10 cellular contexts compared by ENCODE assay signal in genomic region chr4:184420881-184421416, GRCh38. TPM values are rescaled to one million over a fixed set of nuclear protein-coding genes. Genes with fewer than 3 reads are reported as not detected.
DNase-seq lines count a peak whose midpoint lies in the region; ATAC-seq, FAIRE-seq and TF ChIP-seq lines count a peak whose summit lies in the region.
"Had no signal": no experiment of that assay in that cellular context is flagged by ENCODE, and none has a peak within 500 bp of the region (broad histone marks: within the 10 kb centered on the region; RNA-seq: fewer than 3 reads in every experiment).

No MANE protein-coding gene starts in this region.

- H4K20me1 ChIP-seq in OCI-LY1 (ENCODE audit: insufficient read depth, low read length) = no peaks in the 10 kb centered on the region

- ATAC-seq in HG02759 (IDR thresholded peaks at IDR 0.05; ENCODE audit: unreplicated experiment) = peak; percentile 49

- no peak overlapping the region for H2AFZ ChIP-seq in OCI-LY1 (ENCODE audit: low read length)

- peak overlapping the region; percentile 11; the same call in 1 of the 2 replicates for H3K4me2 ChIP-seq in OCI-LY1 (ENCODE audit: low read length)

- H3K9me3 Mint-ChIP-seq in activated CD4-positive, alpha-beta T cell treated with anti-CD3 and anti-CD28 coated beads, Interleukin-2, amount 10 ng/mL, durations not matched to agents 24 days and 14 days = no peaks in the 10 kb centered on the region

- H3K4me1 ChIP-seq in OCI-LY1 (ENCODE audit: insufficient read depth, low read length, severe bottlenecking) (peaks cover 43% of the 10 kb centered on the region), small intestine (ENCODE audit: control insufficient read depth in 2 of 2, insufficient read depth in 1 of 2, low read depth in 1 of 2, low read length in 1 of 2) (peaks cover 5 to 23% of the 10 kb centered on the region in 2 donors)
- H3K4me1 ChIP-seq: uterus had no signal

- H3K36me3 ChIP-seq in OCI-LY1 (ENCODE audit: insufficient read depth, low read length) (peaks cover 66% of the 10 kb centered on the region), small intestine (ENCODE audit: control insufficient read depth in 2 of 2, insufficient read depth in 2 of 2, low read length in 2 of 2) (peaks cover 9 to 12% of the 10 kb centered on the region in 2 donors)
- H3K36me3 ChIP-seq: uterus had no signal

- H3K4me3 Mint-ChIP-seq in activated CD4-positive, alpha-beta T cell treated with anti-CD3 and anti-CD28 coated beads, Interleukin-2, amount 10 ng/mL, durations not matched to agents 24 days and 14 days = peak overlapping the region; percentile 77

- no peak for TF ChIP-seq CTCF in OCI-LY1 (IDR thresholded peaks at IDR 0.05; ENCODE audit: low read length)

- H3K27me3 Mint-ChIP-seq in activated CD4-positive, alpha-beta T cell treated with anti-CD3 and anti-CD28 coated beads, Interleukin-2, amount 10 ng/mL, durations not matched to agents 24 days and 14 days = no peaks in the 10 kb centered on the region

- WGBS in small intestine, 3 donors = 60 to 88% (median 62%) methylated on average over 5 of the region's 5 CpGs

- H3K9me3 ChIP-seq in OCI-LY1 (ENCODE audit: low read length) (peaks cover 6% of the 10 kb centered on the region), small intestine (ENCODE audit: control insufficient read depth, low read depth) (no peaks in the 10 kb centered on the region)
- H3K9me3 ChIP-seq: uterus had no signal

- H3K27ac Mint-ChIP-seq in activated CD4-positive, alpha-beta T cell treated with anti-CD3 and anti-CD28 coated beads, Interleukin-2, amount 10 ng/mL, durations not matched to agents 24 days and 14 days = peak overlapping the region; percentile 91

- H3K9me2 ChIP-seq in OCI-LY1 (ENCODE audit: low read depth, low read length) = no peaks in the 10 kb centered on the region

- 0 out of 2 replicates have a peak, but pooled peaks cover 7% of the 10 kb centered on the region for H3K79me2 ChIP-seq in OCI-LY1 (ENCODE audit: insufficient read depth, low read length)

- DNase-seq in activated CD4-positive, alpha-beta T cell treated with anti-CD3 and anti-CD28 coated beads, Interleukin-2, amount 10 ng/mL, durations not matched to agents 24 days and 14 days = peak; percentile 76
- no peak for DNase-seq in activated CD4-positive, alpha-beta T cell treated with anti-CD3 and anti-CD28 coated beads for 4 hours
- no peak for DNase-seq in small intestine
- no peak for DNase-seq in GM03348 (ENCODE audit: low spot score)
- DNase-seq in LoVo (ENCODE audit: low spot score) = no peak
- no peak for DNase-seq in NCI-H1417 treated with DMSO at 0.1 percent for 48 hours (lab: John Stamatoyannopoulos, UW)
- DNase-seq: uterus had no signal

- intact Hi-C loops in activated CD4-positive, alpha-beta T cell treated with anti-CD3 and anti-CD28 coated beads, Interleukin-2, amount 10 ng/mL, durations not matched to agents 24 days and 14 days (cut with micrococcal nuclease) = loop anchor here (1.0 to 5.0 kb wide), 6 partner anchors 38 to 976 kb away; partner anchors contain the start of genes ANKRD37, CASP3, LRP2BP and PRIMPOL

- H3K4me1 Mint-ChIP-seq in activated CD4-positive, alpha-beta T cell treated with anti-CD3 and anti-CD28 coated beads, Interleukin-2, amount 10 ng/mL, durations not matched to agents 24 days and 14 days = peaks cover 61% of the 10 kb centered on the region

- H3K9ac ChIP-seq in OCI-LY1 (ENCODE audit: low read length) = no peak overlapping the region

- H3K27ac ChIP-seq in OCI-LY1 (ENCODE audit: low read depth, low read length, poor library complexity, severe bottlenecking) (peak overlapping the region; percentile 57), small intestine (ENCODE audit: low read depth in 1 of 2, low read length in 1 of 2) (peak overlapping the region; percentile 24 to 75)
- H3K27ac ChIP-seq: uterus, VCaP had no signal

- FAIRE-seq in small intestine (lab: Jason Lieb, UNC) = no peak

- H3K27me3 ChIP-seq in OCI-LY1 (ENCODE audit: insufficient read depth, low read length) (no peaks in the 10 kb centered on the region), small intestine (ENCODE audit: control insufficient read depth in 2 of 2, insufficient read depth in 2 of 2, low read length in 2 of 2) (no peaks in the 10 kb centered on the region)
- H3K27me3 ChIP-seq: uterus had no signal

- peaks cover 7% of the 10 kb centered on the region; the same call in 1 of the 2 replicates for H3F3A ChIP-seq in OCI-LY1 (ENCODE audit: insufficient read depth, low read length)

- H3K4me3 ChIP-seq in OCI-LY1 (ENCODE audit: low read depth, low read length, poor library complexity, severe bottlenecking) (no peak overlapping the region), small intestine (ENCODE audit: low read depth in 1 of 2, low read length in 2 of 2) (no peak overlapping the region)
- H3K4me3 ChIP-seq: uterus had no signal

- peaks cover 66% of the 10 kb centered on the region for H3K36me3 Mint-ChIP-seq in activated CD4-positive, alpha-beta T cell treated with anti-CD3 and anti-CD28 coated beads, Interleukin-2, amount 10 ng/mL, durations not matched to agents 24 days and 14 days (ENCODE audit: low read depth)

RNA-seq across cellular contexts. Expression of gene IRF2, which starts 53.4 kb away (rescaled TPM):
- 48.7 and 50.0 TPM in 2 replicates for total RNA-seq in activated CD4-positive, alpha-beta T cell treated with anti-CD3 and anti-CD28 coated beads, Interleukin-2, amount 10 ng/mL, durations not matched to agents 24 days and 14 days
- 10 to 100 TPM; 23.3 to 36.5 (median 28.9) TPM for polyA plus RNA-seq in small intestine
